In the genomic region with DNA sequence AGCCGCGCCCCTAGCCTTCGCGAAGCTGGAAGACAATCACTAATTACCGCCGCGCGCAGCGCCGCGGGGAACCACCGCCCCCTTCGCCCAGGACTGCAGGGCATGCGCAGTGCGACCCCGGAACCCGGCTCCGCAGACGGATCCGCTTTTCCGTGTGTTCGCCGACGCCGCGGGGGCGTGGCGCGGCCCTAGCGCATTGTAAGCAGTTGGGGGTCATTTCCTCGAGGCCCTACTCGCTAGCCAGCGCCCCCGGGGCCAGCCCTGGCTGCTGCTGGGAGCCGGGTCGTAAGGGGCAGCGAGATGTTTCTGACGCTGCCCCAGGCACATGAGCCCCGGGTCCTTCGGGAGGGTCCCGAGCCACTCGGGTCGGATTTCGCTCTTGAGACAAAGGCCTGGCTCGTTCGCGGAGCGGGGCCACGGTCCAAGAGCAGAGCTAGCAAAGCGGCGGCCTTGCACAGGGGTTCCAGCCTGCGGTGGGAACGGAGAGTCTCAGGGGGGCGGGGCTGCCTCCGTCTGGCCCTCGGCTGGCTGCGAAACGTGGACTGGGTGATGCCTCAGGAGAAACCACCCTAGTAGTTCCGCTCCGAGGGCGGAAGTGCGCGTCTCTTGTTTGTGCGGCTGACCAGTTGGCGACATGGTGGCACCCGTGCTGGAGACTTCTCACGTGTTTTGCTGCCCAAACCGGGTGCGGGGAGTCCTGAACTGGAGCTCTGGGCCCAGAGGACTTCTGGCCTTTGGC, we compare ENCODE assay signal across 1 cellular context.
TF ChIP-seq lines count a peak whose summit lies in the region.

A gene with protein sequence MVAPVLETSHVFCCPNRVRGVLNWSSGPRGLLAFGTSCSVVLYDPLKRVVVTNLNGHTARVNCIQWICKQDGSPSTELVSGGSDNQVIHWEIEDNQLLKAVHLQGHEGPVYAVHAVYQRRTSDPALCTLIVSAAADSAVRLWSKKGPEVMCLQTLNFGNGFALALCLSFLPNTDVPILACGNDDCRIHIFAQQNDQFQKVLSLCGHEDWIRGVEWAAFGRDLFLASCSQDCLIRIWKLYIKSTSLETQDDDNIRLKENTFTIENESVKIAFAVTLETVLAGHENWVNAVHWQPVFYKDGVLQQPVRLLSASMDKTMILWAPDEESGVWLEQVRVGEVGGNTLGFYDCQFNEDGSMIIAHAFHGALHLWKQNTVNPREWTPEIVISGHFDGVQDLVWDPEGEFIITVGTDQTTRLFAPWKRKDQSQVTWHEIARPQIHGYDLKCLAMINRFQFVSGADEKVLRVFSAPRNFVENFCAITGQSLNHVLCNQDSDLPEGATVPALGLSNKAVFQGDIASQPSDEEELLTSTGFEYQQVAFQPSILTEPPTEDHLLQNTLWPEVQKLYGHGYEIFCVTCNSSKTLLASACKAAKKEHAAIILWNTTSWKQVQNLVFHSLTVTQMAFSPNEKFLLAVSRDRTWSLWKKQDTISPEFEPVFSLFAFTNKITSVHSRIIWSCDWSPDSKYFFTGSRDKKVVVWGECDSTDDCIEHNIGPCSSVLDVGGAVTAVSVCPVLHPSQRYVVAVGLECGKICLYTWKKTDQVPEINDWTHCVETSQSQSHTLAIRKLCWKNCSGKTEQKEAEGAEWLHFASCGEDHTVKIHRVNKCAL (plus strand): TSS at position 600 of the 739 bp plus-strand sequence. CDS start 35 bp downstream, at position 635.
A gene with protein sequence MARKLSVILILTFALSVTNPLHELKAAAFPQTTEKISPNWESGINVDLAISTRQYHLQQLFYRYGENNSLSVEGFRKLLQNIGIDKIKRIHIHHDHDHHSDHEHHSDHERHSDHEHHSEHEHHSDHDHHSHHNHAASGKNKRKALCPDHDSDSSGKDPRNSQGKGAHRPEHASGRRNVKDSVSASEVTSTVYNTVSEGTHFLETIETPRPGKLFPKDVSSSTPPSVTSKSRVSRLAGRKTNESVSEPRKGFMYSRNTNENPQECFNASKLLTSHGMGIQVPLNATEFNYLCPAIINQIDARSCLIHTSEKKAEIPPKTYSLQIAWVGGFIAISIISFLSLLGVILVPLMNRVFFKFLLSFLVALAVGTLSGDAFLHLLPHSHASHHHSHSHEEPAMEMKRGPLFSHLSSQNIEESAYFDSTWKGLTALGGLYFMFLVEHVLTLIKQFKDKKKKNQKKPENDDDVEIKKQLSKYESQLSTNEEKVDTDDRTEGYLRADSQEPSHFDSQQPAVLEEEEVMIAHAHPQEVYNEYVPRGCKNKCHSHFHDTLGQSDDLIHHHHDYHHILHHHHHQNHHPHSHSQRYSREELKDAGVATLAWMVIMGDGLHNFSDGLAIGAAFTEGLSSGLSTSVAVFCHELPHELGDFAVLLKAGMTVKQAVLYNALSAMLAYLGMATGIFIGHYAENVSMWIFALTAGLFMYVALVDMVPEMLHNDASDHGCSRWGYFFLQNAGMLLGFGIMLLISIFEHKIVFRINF (minus strand): TSS at position 41 of the 739 bp plus-strand sequence. CDS start 2,333 bp downstream, outside the sequence.

TF ChIP-seq in K562, 482 proteins besides CTCF, POLR2A, EP300 and RAD21 (continues in another document):
- TF ChIP-seq ZNF384 (IDR thresholded peaks at IDR 0.05; ENCODE audit: low read depth, low read length): no peak
- TF ChIP-seq, protein P1, sequence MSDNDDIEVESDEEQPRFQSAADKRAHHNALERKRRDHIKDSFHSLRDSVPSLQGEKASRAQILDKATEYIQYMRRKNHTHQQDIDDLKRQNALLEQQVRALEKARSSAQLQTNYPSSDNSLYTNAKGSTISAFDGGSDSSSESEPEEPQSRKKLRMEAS (CRISPR knock-in tag; IDR thresholded peaks at IDR 0.05): peak; percentile 6; the same call in 1 of the 2 replicates
- peak; percentile 71; the same call in 1 of the 2 replicates for TF ChIP-seq NR2F6 (CRISPR knock-in tag; IDR thresholded peaks at IDR 0.05)
- peak; percentile 97 for TF ChIP-seq EP400 (IDR thresholded peaks at IDR 0.05)
- peak; percentile 88 for TF ChIP-seq CXXC5 (CRISPR knock-in tag; IDR thresholded peaks at IDR 0.05)
- no peak for TF ChIP-seq GABPB2 (CRISPR knock-in tag; conservative IDR thresholded peaks at IDR 0.05)
- peak; percentile 89 for TF ChIP-seq TBP (optimal IDR thresholded peaks at IDR 0.05; ENCODE audit: low read depth, low read length)
- TF ChIP-seq IRF2 (CRISPR knock-in tag; IDR thresholded peaks at IDR 0.05): 0 out of 2 replicates have a peak, but pooled peaks have one; percentile 60
- no peak for TF ChIP-seq SRSF9 (IDR thresholded peaks at IDR 0.05; ENCODE audit: borderline replicate concordance, low read depth, low read length)
- TF ChIP-seq MCM3 (IDR thresholded peaks at IDR 0.05): no peak
- TF ChIP-seq, protein P2, sequence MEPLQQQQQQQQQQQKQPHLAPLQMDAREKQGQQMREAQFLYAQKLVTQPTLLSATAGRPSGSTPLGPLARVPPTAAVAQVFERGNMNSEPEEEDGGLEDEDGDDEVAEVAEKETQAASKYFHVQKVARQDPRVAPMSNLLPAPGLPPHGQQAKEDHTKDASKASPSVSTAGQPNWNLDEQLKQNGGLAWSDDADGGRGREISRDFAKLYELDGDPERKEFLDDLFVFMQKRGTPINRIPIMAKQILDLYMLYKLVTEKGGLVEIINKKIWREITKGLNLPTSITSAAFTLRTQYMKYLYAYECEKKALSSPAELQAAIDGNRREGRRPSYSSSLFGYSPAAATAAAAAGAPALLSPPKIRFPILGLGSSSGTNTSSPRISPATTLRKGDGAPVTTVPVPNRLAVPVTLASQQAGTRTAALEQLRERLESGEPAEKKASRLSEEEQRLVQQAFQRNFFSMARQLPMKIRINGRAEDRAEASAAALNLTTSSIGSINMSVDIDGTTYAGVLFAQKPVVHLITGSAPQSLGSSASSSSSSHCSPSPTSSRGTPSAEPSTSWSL (CRISPR knock-in tag; IDR thresholded peaks at IDR 0.05; ENCODE audit: borderline replicate concordance): no peak
- no peak for TF ChIP-seq ZC3H4 (CRISPR knock-in tag; IDR thresholded peaks at IDR 0.05; ENCODE audit: borderline replicate concordance)
- TF ChIP-seq JUN (IDR thresholded peaks at IDR 0.05; ENCODE audit: borderline replicate concordance, low read depth, low read length): peak; percentile 39; the same call in 1 of the 2 replicates
- TF ChIP-seq JUN (CRISPR knock-in tag; IDR thresholded peaks at IDR 0.05; ENCODE audit: borderline replicate concordance): no peak
- no peak for TF ChIP-seq ZNF764 (CRISPR knock-in tag; IDR thresholded peaks at IDR 0.05; ENCODE audit: low read depth)
- TF ChIP-seq, protein P3, sequence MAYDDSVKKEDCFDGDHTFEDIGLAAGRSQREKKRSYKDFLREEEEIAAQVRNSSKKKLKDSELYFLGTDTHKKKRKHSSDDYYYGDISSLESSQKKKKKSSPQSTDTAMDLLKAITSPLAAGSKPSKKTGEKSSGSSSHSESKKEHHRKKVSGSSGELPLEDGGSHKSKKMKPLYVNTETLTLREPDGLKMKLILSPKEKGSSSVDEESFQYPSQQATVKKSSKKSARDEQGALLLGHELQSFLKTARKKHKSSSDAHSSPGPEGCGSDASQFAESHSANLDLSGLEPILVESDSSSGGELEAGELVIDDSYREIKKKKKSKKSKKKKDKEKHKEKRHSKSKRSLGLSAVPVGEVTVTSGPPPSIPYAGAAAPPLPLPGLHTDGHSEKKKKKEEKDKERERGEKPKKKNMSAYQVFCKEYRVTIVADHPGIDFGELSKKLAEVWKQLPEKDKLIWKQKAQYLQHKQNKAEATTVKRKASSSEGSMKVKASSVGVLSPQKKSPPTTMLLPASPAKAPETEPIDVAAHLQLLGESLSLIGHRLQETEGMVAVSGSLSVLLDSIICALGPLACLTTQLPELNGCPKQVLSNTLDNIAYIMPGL (CRISPR knock-in tag; IDR thresholded peaks at IDR 0.05): peak; percentile 80
- TF ChIP-seq, protein P4, sequence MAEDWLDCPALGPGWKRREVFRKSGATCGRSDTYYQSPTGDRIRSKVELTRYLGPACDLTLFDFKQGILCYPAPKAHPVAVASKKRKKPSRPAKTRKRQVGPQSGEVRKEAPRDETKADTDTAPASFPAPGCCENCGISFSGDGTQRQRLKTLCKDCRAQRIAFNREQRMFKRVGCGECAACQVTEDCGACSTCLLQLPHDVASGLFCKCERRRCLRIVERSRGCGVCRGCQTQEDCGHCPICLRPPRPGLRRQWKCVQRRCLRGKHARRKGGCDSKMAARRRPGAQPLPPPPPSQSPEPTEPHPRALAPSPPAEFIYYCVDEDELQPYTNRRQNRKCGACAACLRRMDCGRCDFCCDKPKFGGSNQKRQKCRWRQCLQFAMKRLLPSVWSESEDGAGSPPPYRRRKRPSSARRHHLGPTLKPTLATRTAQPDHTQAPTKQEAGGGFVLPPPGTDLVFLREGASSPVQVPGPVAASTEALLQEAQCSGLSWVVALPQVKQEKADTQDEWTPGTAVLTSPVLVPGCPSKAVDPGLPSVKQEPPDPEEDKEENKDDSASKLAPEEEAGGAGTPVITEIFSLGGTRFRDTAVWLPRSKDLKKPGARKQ (CRISPR knock-in tag; IDR thresholded peaks at IDR 0.05): no peak
- TF ChIP-seq CREB1 (IDR thresholded peaks at IDR 0.05): peak; percentile 32
- TF ChIP-seq CREB1 (CRISPR knock-in tag; IDR thresholded peaks at IDR 0.05): peak; percentile 72
- TF ChIP-seq MXI1 (IDR thresholded peaks at IDR 0.05; ENCODE audit: low read depth, low read length): peak; percentile 94
- TF ChIP-seq, protein P5, sequence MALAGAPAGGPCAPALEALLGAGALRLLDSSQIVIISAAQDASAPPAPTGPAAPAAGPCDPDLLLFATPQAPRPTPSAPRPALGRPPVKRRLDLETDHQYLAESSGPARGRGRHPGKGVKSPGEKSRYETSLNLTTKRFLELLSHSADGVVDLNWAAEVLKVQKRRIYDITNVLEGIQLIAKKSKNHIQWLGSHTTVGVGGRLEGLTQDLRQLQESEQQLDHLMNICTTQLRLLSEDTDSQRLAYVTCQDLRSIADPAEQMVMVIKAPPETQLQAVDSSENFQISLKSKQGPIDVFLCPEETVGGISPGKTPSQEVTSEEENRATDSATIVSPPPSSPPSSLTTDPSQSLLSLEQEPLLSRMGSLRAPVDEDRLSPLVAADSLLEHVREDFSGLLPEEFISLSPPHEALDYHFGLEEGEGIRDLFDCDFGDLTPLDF (CRISPR knock-in tag; IDR thresholded peaks at IDR 0.05): peak; percentile 82
- peak; percentile 78 to 87 for TF ChIP-seq FOXK2 (conservative IDR thresholded peaks at IDR 0.05 in 1 of 2, IDR thresholded peaks at IDR 0.05 in 1 of 2; ENCODE audit: low read depth in 2 of 2)
- TF ChIP-seq RBM17 (IDR thresholded peaks at IDR 0.05; ENCODE audit: borderline replicate concordance, low read depth, low read length): no peak
- TF ChIP-seq SP1 (CRISPR knock-in tag; IDR thresholded peaks at IDR 0.05): peak; percentile 95
- no peak for TF ChIP-seq ZNF644 (tag; IDR thresholded peaks at IDR 0.05; ENCODE audit: low read depth)
- TF ChIP-seq, protein P6, sequence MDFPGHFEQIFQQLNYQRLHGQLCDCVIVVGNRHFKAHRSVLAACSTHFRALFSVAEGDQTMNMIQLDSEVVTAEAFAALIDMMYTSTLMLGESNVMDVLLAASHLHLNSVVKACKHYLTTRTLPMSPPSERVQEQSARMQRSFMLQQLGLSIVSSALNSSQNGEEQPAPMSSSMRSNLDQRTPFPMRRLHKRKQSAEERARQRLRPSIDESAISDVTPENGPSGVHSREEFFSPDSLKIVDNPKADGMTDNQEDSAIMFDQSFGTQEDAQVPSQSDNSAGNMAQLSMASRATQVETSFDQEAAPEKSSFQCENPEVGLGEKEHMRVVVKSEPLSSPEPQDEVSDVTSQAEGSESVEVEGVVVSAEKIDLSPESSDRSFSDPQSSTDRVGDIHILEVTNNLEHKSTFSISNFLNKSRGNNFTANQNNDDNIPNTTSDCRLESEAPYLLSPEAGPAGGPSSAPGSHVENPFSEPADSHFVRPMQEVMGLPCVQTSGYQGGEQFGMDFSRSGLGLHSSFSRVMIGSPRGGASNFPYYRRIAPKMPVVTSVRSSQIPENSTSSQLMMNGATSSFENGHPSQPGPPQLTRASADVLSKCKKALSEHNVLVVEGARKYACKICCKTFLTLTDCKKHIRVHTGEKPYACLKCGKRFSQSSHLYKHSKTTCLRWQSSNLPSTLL (IDR thresholded peaks at IDR 0.05): no peak
- 0 out of 2 replicates have a peak, but pooled peaks have one; percentile 4 for TF ChIP-seq ZNF766 (CRISPR knock-in tag; conservative IDR thresholded peaks at IDR 0.05)
- TF ChIP-seq, protein P7, sequence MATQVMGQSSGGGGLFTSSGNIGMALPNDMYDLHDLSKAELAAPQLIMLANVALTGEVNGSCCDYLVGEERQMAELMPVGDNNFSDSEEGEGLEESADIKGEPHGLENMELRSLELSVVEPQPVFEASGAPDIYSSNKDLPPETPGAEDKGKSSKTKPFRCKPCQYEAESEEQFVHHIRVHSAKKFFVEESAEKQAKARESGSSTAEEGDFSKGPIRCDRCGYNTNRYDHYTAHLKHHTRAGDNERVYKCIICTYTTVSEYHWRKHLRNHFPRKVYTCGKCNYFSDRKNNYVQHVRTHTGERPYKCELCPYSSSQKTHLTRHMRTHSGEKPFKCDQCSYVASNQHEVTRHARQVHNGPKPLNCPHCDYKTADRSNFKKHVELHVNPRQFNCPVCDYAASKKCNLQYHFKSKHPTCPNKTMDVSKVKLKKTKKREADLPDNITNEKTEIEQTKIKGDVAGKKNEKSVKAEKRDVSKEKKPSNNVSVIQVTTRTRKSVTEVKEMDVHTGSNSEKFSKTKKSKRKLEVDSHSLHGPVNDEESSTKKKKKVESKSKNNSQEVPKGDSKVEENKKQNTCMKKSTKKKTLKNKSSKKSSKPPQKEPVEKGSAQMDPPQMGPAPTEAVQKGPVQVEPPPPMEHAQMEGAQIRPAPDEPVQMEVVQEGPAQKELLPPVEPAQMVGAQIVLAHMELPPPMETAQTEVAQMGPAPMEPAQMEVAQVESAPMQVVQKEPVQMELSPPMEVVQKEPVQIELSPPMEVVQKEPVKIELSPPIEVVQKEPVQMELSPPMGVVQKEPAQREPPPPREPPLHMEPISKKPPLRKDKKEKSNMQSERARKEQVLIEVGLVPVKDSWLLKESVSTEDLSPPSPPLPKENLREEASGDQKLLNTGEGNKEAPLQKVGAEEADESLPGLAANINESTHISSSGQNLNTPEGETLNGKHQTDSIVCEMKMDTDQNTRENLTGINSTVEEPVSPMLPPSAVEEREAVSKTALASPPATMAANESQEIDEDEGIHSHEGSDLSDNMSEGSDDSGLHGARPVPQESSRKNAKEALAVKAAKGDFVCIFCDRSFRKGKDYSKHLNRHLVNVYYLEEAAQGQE (CRISPR knock-in tag; IDR thresholded peaks at IDR 0.05; ENCODE audit: low read depth): 0 out of 2 replicates have a peak, but pooled peaks have one; percentile 34
- TF ChIP-seq, protein P8, sequence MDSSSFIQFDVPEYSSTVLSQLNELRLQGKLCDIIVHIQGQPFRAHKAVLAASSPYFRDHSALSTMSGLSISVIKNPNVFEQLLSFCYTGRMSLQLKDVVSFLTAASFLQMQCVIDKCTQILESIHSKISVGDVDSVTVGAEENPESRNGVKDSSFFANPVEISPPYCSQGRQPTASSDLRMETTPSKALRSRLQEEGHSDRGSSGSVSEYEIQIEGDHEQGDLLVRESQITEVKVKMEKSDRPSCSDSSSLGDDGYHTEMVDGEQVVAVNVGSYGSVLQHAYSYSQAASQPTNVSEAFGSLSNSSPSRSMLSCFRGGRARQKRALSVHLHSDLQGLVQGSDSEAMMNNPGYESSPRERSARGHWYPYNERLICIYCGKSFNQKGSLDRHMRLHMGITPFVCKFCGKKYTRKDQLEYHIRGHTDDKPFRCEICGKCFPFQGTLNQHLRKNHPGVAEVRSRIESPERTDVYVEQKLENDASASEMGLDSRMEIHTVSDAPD (CRISPR knock-in tag; IDR thresholded peaks at IDR 0.05): no peak
- TF ChIP-seq ILF3 (IDR thresholded peaks at IDR 0.05; ENCODE audit: borderline replicate concordance): no peak
- TF ChIP-seq ZFX (CRISPR knock-in tag; IDR thresholded peaks at IDR 0.05): peak; percentile 100
- no peak for TF ChIP-seq ZFP1 (CRISPR knock-in tag; IDR thresholded peaks at IDR 0.05)
- no peak for TF ChIP-seq RBM15 (IDR thresholded peaks at IDR 0.05; ENCODE audit: insufficient read depth, low read length)
- TF ChIP-seq, protein P9, sequence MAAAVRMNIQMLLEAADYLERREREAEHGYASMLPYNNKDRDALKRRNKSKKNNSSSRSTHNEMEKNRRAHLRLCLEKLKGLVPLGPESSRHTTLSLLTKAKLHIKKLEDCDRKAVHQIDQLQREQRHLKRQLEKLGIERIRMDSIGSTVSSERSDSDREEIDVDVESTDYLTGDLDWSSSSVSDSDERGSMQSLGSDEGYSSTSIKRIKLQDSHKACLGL (CRISPR knock-in tag; IDR thresholded peaks at IDR 0.05; ENCODE audit: borderline replicate concordance, poor library complexity, severe bottlenecking): peak; percentile 81
